In the genomic region with DNA sequence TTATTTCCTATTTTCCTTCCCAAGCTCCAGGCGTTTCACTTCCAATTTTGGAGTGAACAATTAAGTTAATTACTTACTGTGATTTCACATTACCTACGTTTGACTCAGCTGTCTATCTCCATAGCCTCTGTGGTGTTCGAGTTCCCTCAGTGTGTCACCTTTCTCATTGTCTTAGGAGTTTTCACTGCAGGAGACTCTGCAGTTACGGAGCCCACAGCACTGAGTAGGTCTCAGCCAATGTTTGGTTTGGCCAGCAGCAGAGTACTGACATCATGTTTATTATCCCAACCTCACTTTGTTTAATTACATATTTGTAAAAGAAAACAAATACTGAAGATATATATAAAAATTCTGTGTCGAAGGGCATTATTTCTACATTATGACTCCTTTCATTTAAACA, we compare ENCODE assay signal across 29 cellular contexts.
"Had no signal": no experiment of that assay in that cellular context is flagged by ENCODE, and none has a peak within 500 bp of the region (broad histone marks: within the 10 kb centered on the region; RNA-seq: fewer than 3 reads in every experiment).

No MANE protein-coding gene starts in this region.

- H3K27ac ChIP-seq: brain microvascular endothelial cell, PC-9, WERI-Rb-1 had no signal

- H3K36me3 Mint-ChIP-seq: activated naive CD8-positive, alpha-beta T cell treated with anti-CD3 and anti-CD28 coated beads for 36 hours had no signal

- DNase-seq: activated CD4-positive, alpha-beta T cell treated with anti-CD3 and anti-CD28 coated beads, Interleukin-2, amount 10 ng/mL, durations not matched to agents 24 days and 14 days; activated CD4-positive, alpha-beta T cell treated with anti-CD3 and anti-CD28 coated beads, Interleukin-2, amount 50 U/mL, for 4 hours; activated CD8-positive, alpha-beta T cell treated with anti-CD3 and anti-CD28 coated beads for 36 hours; activated effector memory CD4-positive, alpha-beta T cell treated with anti-CD3 and anti-CD28 coated beads, Interleukin-2, amount 50 U/mL, for 16 hours; activated naive CD4-positive, alpha-beta T cell; activated naive CD4-positive, alpha-beta T cell treated with anti-CD3 and anti-CD28 coated beads, Interleukin-2, amount 50 U/mL, for 16 hours; activated naive CD8-positive, alpha-beta T cell treated with anti-CD3 and anti-CD28 coated beads for 36 hours; activated T-cell treated with anti-CD3 and anti-CD28 coated beads, Interleukin-2, amount 50 U/mL, for 1 hour; activated T-cell treated with anti-CD3 and anti-CD28 coated beads, Interleukin-2, amount 50 U/mL, for 72 hours; amniotic stem cell; aorta; brain microvascular endothelial cell; central memory CD4-positive, alpha-beta T cell; Kasumi-1; KG1; MM.1S; MV-4-11; NCI-H1092; NCI-H1694 treated with DMSO at 0.1 percent for 48 hours; NCI-H2171; NCI-H2227 treated with DMSO at 0.1 percent for 48 hours; NCI-H446; NCI-H510A treated with DMSO at 0.1 percent for 48 hours; NCI-H526 treated with DMSO at 0.1 percent for 48 hours; PC-9; Right ventricle myocardium superior; T1000; WERI-Rb-1 had no signal

- H3K4me3 Mint-ChIP-seq: activated CD4-positive, alpha-beta T cell treated with anti-CD3 and anti-CD28 coated beads, Interleukin-2, amount 10 ng/mL, durations not matched to agents 24 days and 14 days; activated CD8-positive, alpha-beta T cell treated with anti-CD3 and anti-CD28 coated beads for 36 hours; activated naive CD8-positive, alpha-beta T cell treated with anti-CD3 and anti-CD28 coated beads for 36 hours; activated T-cell treated with anti-CD3 and anti-CD28 coated beads, Interleukin-2, amount 50 U/mL, for 72 hours; activated T-helper 17 cell treated with anti-CD3 and anti-CD28 coated beads, Interleukin-2, amount 50 U/mL, for 72 hours had no signal

- H2AFZ ChIP-seq: PC-9 had no signal

- H3K27me3 Mint-ChIP-seq: activated CD4-positive, alpha-beta T cell treated with anti-CD3 and anti-CD28 coated beads, Interleukin-2, amount 10 ng/mL, durations not matched to agents 24 days and 14 days; activated CD8-positive, alpha-beta T cell treated with anti-CD3 and anti-CD28 coated beads for 36 hours; activated naive CD8-positive, alpha-beta T cell treated with anti-CD3 and anti-CD28 coated beads for 36 hours; activated T-helper 17 cell treated with anti-CD3 and anti-CD28 coated beads, Interleukin-2, amount 50 U/mL, for 72 hours had no signal

- H3K27me3 ChIP-seq: brain microvascular endothelial cell had no signal

- H3K9me3 Mint-ChIP-seq: activated CD4-positive, alpha-beta T cell treated with anti-CD3 and anti-CD28 coated beads, Interleukin-2, amount 10 ng/mL, durations not matched to agents 24 days and 14 days had no signal

- H3K4me3 ChIP-seq: PC-9 had no signal

- H3K4me2 ChIP-seq: PC-9 had no signal

- H3K27ac Mint-ChIP-seq: activated CD4-positive, alpha-beta T cell treated with anti-CD3 and anti-CD28 coated beads, Interleukin-2, amount 10 ng/mL, durations not matched to agents 24 days and 14 days; activated CD8-positive, alpha-beta T cell treated with anti-CD3 and anti-CD28 coated beads for 36 hours; activated naive CD8-positive, alpha-beta T cell treated with anti-CD3 and anti-CD28 coated beads for 36 hours; activated T-cell treated with anti-CD3 and anti-CD28 coated beads, Interleukin-2, amount 50 U/mL, for 72 hours; activated T-helper 17 cell treated with anti-CD3 and anti-CD28 coated beads, Interleukin-2, amount 50 U/mL, for 72 hours had no signal

- H3K4me1 Mint-ChIP-seq: activated CD4-positive, alpha-beta T cell treated with anti-CD3 and anti-CD28 coated beads, Interleukin-2, amount 10 ng/mL, durations not matched to agents 24 days and 14 days; activated naive CD8-positive, alpha-beta T cell treated with anti-CD3 and anti-CD28 coated beads for 36 hours; activated T-helper 17 cell treated with anti-CD3 and anti-CD28 coated beads, Interleukin-2, amount 50 U/mL, for 72 hours had no signal

- ATAC-seq: activated CD8-positive, alpha-beta T cell treated with anti-CD3 and anti-CD28 coated beads for 36 hours; activated T-cell treated with anti-CD3 and anti-CD28 coated beads, Interleukin-2, amount 50 U/mL, for 72 hours; activated T-helper 17 cell treated with anti-CD3 and anti-CD28 coated beads, Interleukin-2, amount 50 U/mL, for 72 hours had no signal

- H3K36me3 ChIP-seq: brain microvascular endothelial cell, WERI-Rb-1 had no signal
